ENCODE assay signal across 18 cellular contexts in the genomic region with DNA sequence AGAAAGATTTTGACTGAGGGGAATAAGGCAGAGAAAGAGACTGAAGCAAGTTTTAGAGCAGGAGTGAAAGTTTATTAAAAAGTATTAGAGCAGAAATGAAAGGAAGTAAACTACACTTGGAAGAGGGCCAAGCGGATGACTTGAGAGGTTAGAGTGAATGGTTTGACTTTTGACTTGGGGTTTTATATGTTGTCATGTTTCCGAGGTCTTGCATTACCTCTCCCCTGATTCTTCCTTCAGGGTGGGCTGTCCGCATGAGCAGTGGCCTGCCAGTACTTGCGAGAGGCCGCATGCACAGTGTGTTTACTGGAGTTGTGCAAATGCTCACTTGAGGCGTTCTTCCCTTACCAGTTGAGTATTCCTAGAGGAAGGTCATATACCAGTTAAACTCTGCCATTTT. TPM values are rescaled to one million over a fixed set of nuclear protein-coding genes. Genes with fewer than 3 reads are reported as not detected.
DNase-seq lines count a peak whose midpoint lies in the region; ATAC-seq, FAIRE-seq and TF ChIP-seq lines count a peak whose summit lies in the region.
"Had no signal": no experiment of that assay in that cellular context is flagged by ENCODE, and none has a peak within 500 bp of the region (broad histone marks: within the 10 kb centered on the region; RNA-seq: fewer than 3 reads in every experiment).

No MANE protein-coding gene starts in this region.

- TF ChIP-seq CTCF in CD14-positive monocyte (IDR thresholded peaks at IDR 0.05) (no peak), ascending aorta (IDR thresholded peaks at IDR 0.05) (no peak)
- TF ChIP-seq CTCF in activated CD8-positive, alpha-beta T cell treated with anti-CD3 and anti-CD28 coated beads for 36 hours (IDR thresholded peaks at IDR 0.05) = no peak

- DNase-seq in CD14-positive monocyte (ENCODE audit: low spot score) = no peak
- no peak for DNase-seq in GM19239 (ENCODE audit: insufficient read length, low spot score)
- DNase-seq in activated CD8-positive, alpha-beta T cell treated with anti-CD3 and anti-CD28 coated beads for 36 hours = peak; percentile 54
- no peak for DNase-seq in naive B cell
- no peak for DNase-seq in NCI-H526 (lab: John Stamatoyannopoulos, UW)
- no peak for DNase-seq in NCI-H345 treated with DMSO at 0.1 percent for 48 hours (lab: John Stamatoyannopoulos, UW; ENCODE audit: unreplicated experiment)
- no peak for DNase-seq in NCI-H510A treated with DMSO at 0.1 percent for 48 hours (lab: John Stamatoyannopoulos, UW)
- no peak for DNase-seq in ascending aorta (ENCODE audit: low spot score in 2 of 2)
- DNase-seq: activated CD4-positive, alpha-beta T cell treated with anti-CD3 and anti-CD28 coated beads for 1 hour; dorsolateral prefrontal cortex; HFFc6; NCI-H774; stimulated activated naive CD4-positive, alpha-beta T cell treated with Interleukin-2 at 50 U/mL for 16 hours had no signal

- H3K9me3 Mint-ChIP-seq in CD14-positive monocyte (no peaks in the 10 kb centered on the region), naive B cell (peaks cover 0 to 4% (median 0%) of the 10 kb centered on the region in 7 donors)
- H3K9me3 Mint-ChIP-seq in activated CD8-positive, alpha-beta T cell treated with anti-CD3 and anti-CD28 coated beads for 36 hours = peaks cover 7% of the 10 kb centered on the region
- H3K9me3 Mint-ChIP-seq: HFFc6 had no signal

- CTCF ChIA-PET in activated CD8-positive, alpha-beta T cell treated with anti-CD3 and anti-CD28 coated beads for 36 hours (lab: Charles Lee) = interaction anchor here (8.7 kb wide), 1 partner anchor 15 kb away, joined by 150 read pairs; the partner anchor contains the start of gene DENND2D

- no peaks in the 10 kb centered on the region for H3K9me3 ChIP-seq in ascending aorta
- H3K9me3 ChIP-seq: prostate gland, SJSA1 had no signal

- no peaks in the 10 kb centered on the region for H3K36me3 ChIP-seq in ascending aorta
- H3K36me3 ChIP-seq: prostate gland, SJSA1 had no signal

- peak; percentile 71 for FAIRE-seq in GM19239 (lab: Jason Lieb, UNC)

- H3K27me3 ChIP-seq in ascending aorta = no peaks in the 10 kb centered on the region

- H3K27me3 Mint-ChIP-seq in CD14-positive monocyte (ENCODE audit: low read depth in 3 of 3) (no peaks in the 10 kb centered on the region), naive B cell (peaks cover 0 to 4% (median 0%) of the 10 kb centered on the region in 3 donors)
- no peaks in the 10 kb centered on the region for H3K27me3 Mint-ChIP-seq in activated CD8-positive, alpha-beta T cell treated with anti-CD3 and anti-CD28 coated beads for 36 hours

- no peak for ATAC-seq in activated CD8-positive, alpha-beta T cell treated with anti-CD3 and anti-CD28 coated beads for 36 hours
- no peak for ATAC-seq in naive B cell (ENCODE audit: low read depth in 2 of 2)

- POLR2A ChIA-PET in activated CD8-positive, alpha-beta T cell treated with anti-CD3 and anti-CD28 coated beads for 36 hours (lab: Charles Lee) = interaction anchor here (1.2 to 10.3 kb wide), 3 partner anchors 13 to 21 kb away, joined by 3 to 245 read pairs (median 55); partner anchors contain the start of gene DENND2D

- H3K4me1 ChIP-seq in ascending aorta = no peaks in the 10 kb centered on the region
- H3K4me1 ChIP-seq: prostate gland, SJSA1 had no signal

- H3K4me3 ChIP-seq in ascending aorta = no peak overlapping the region
- H3K4me3 ChIP-seq: dorsolateral prefrontal cortex, prostate gland, SJSA1 had no signal

- H3K27ac ChIP-seq in ascending aorta = no peak overlapping the region
- H3K27ac ChIP-seq: C4-2B, dorsolateral prefrontal cortex, prostate gland, SJSA1 had no signal

- H3K4me1 Mint-ChIP-seq in CD14-positive monocyte (peaks cover 62% of the 10 kb centered on the region), naive B cell (peaks cover 63 to 77% (median 68%) of the 10 kb centered on the region in 3 donors)
- peaks cover 76% of the 10 kb centered on the region for H3K4me1 Mint-ChIP-seq in activated CD8-positive, alpha-beta T cell treated with anti-CD3 and anti-CD28 coated beads for 36 hours (ENCODE audit: low read depth)

- H3K36me3 Mint-ChIP-seq in CD14-positive monocyte = peaks cover 0 to under 1% of the 10 kb centered on the region in 2 donors
- peaks cover 7% of the 10 kb centered on the region for H3K36me3 Mint-ChIP-seq in activated CD8-positive, alpha-beta T cell treated with anti-CD3 and anti-CD28 coated beads for 36 hours (ENCODE audit: low read depth)
- peaks cover 0 to 7% of the 10 kb centered on the region in 2 donors for H3K36me3 Mint-ChIP-seq in naive B cell
- H3K36me3 Mint-ChIP-seq: mesothelial cell of epicardium had no signal

- H3K4me3 Mint-ChIP-seq in CD14-positive monocyte = peak overlapping the region; percentile 60 to 76
- H3K4me3 Mint-ChIP-seq in activated CD8-positive, alpha-beta T cell treated with anti-CD3 and anti-CD28 coated beads for 36 hours = peak overlapping the region; percentile 77
- peak overlapping the region; percentile 57 to 87 (median 67) for H3K4me3 Mint-ChIP-seq in naive B cell
- H3K4me3 Mint-ChIP-seq: HFFc6, mesothelial cell of epicardium had no signal

- intact Hi-C loops in CD14-positive monocyte (cut with micrococcal nuclease) (no loop called here), ascending aorta (cut with DNase I) (no loop called here)
- intact Hi-C loops in activated CD8-positive, alpha-beta T cell treated with anti-CD3 and anti-CD28 coated beads for 36 hours (cut with micrococcal nuclease) = loop anchor here (10.0 kb wide), 1 partner anchor 531 kb away; no protein-coding TSS in a partner anchor

- peak overlapping the region; percentile 83 to 92 (median 86) for H3K27ac Mint-ChIP-seq in CD14-positive monocyte
- peak overlapping the region; percentile 93 for H3K27ac Mint-ChIP-seq in activated CD8-positive, alpha-beta T cell treated with anti-CD3 and anti-CD28 coated beads for 36 hours
- H3K27ac Mint-ChIP-seq in naive B cell = peak overlapping the region in 5 of 6 donors; percentile 3 to 99 (median 91)
- H3K27ac Mint-ChIP-seq: HFFc6 had no signal

RNA-seq across cellular contexts. Expression of gene DENND2D, which starts 13.0 kb away (rescaled TPM):
- 10 to 100 TPM; 22.4 to 24.0 TPM for polyA plus RNA-seq in CD14-positive monocyte
- 100 to 1,000 TPM; 201 to 208 TPM for total RNA-seq in activated CD8-positive, alpha-beta T cell treated with anti-CD3 and anti-CD28 coated beads for 36 hours
- 100 to 1,000 TPM in 2 of 6 donors, 10 to 100 TPM in 4; 60.2 to 124 (median 82.6) TPM for polyA plus RNA-seq in naive B cell (ENCODE audit: low read depth in 6 of 6)
- total RNA-seq in ascending aorta = 4.4 TPM
- total RNA-seq: SJSA1 had no signal

RNA-seq across cellular contexts. Expression of gene CHI3L2, which starts 14.1 kb away (rescaled TPM):
- polyA plus RNA-seq in CD14-positive monocyte = 1 to 10 TPM; 1.4 to 9.9 TPM
- total RNA-seq in activated CD8-positive, alpha-beta T cell treated with anti-CD3 and anti-CD28 coated beads for 36 hours = 10 to 100 TPM in 1 of 2 experiments, 1 to 10 TPM in 1; 9.2 to 10.4 TPM
- 100 to 1,000 TPM in 4 of 6 donors, 10 to 100 TPM in 2; 42.6 to 239 (median 159) TPM for polyA plus RNA-seq in naive B cell (ENCODE audit: low read depth in 6 of 6)
- total RNA-seq in ascending aorta = 10.1 TPM
- total RNA-seq: fibroblast of villous mesenchyme, mesothelial cell of epicardium, SJSA1 had no signal

Comparison
In these comparisons a context has a peak if more than half of its experiments do, and no peak if none do; other contexts are left out.
1. RNA of gene DENND2D, which starts 13.0 kb away (total RNA-seq): 201 to 208 TPM in activated CD8-positive, alpha-beta T cell treated with anti-CD3 and anti-CD28 coated beads for 36 hours; 4.4 TPM in ascending aorta (single experiment); every median in the first group is over 10 times any median in the second.
2. Peak in every context shown above with its lines, with median percentiles within 50 percentile points of each other: H3K27ac Mint-ChIP-seq and H3K4me3 Mint-ChIP-seq.